Comparison of ENCODE assay signal across 9 cellular contexts in the genomic region with DNA sequence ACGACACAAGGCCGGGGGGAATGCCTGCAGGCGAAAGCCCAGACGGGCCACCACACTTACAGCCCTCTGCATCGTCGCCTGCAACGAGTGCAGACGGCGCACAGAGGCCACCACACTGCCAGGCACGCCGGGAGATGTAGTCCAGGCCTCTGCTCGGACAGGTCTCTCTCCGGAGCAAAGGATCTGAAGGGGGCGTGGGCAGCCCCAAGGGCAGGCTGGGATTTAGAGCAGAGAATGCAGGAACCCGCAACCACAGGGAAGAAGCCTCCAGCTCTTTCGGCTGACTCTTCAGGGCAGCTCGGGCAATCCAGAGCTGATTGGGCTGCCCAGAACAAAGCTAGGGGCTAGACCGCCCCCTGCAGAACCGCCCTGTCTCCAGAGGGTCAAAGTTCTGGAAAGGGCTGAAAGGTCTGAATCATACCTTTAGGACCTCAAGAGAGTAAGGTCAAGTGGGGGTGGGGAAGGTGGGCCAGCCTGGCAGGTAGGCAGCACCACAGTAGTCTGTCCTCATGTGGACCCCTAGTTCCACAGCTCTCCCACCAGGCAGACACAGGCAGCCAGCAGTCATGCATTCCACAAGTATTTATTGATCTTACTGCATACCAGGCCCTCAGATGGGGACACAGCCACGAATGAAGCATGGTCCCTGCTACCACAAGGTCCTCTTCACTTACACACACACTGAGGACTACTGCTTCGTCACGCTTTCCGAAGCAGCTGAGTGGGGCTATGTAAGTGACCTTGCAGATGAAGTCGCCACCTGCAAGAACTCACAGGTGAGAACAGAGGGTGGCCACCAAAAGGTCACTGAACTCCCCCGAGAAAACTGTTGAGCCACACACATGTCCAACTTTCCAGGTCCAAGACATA. TPM values are rescaled to one million over a fixed set of nuclear protein-coding genes. Genes with fewer than 3 reads are reported as not detected.
A peak's percentile ranks its signal among the peaks of the same experiment; 100 is the strongest.
DNase-seq lines count a peak whose midpoint lies in the region; ATAC-seq, FAIRE-seq and TF ChIP-seq lines count a peak whose summit lies in the region.
"Had no signal": no experiment of that assay in that cellular context is flagged by ENCODE, and none has a peak within 500 bp of the region (broad histone marks: within the 10 kb centered on the region; RNA-seq: fewer than 3 reads in every experiment).

Gene AMT, minus strand, starts transcription at position 95 of the 870 bp plus-strand sequence. Its CDS starts 23 bp downstream, at position 72.

- peak within 1 kb of the TSS; percentile 72 for H3K4me2 ChIP-seq in keratinocyte (ENCODE audit: control insufficient read depth, extremely low read depth, insufficient read depth, low read depth, low read length)

- dilution Hi-C loops in keratinocyte (cut with MboI; ENCODE audit: extremely low pct_ligation_motif_present, low sequenced_read_pairs): no loop called here

- peak within 1 kb of the TSS; percentile 73 for H3K27ac ChIP-seq in keratinocyte (ENCODE audit: control insufficient read depth, insufficient read depth, low read length)
- peak within 1 kb of the TSS; percentile 14 to 30 for H3K27ac ChIP-seq in small intestine (ENCODE audit: low read depth in 1 of 2, low read length in 1 of 2)

- 26 to 44% (median 42%) methylated on average over 25 of the region's 25 CpGs for WGBS in small intestine, 3 donors

- DNase-seq in HuH-7 (ENCODE audit: low spot score) (peak; percentile 91), cerebellum (ENCODE audit: low spot score) (peak; percentile 81), keratinocyte (ENCODE audit: low read depth, low spot score) (no peak), small intestine (peak; percentile 72), occipital lobe (lab: John Stamatoyannopoulos, UW) (no peak), SKM-1 treated with dmso at 0.1 percent for 144 hours (lab: John Stamatoyannopoulos, UW; ENCODE audit: unreplicated experiment) (no peak)
- DNase-seq: activated CD8-positive, alpha-beta memory T cell treated with anti-CD3 and anti-CD28 coated beads, Interleukin-2, amount 50 U/mL, for 4 hours had no signal

- no peaks in the 10 kb centered on the region for H3K79me2 ChIP-seq in keratinocyte (ENCODE audit: control insufficient read depth, insufficient read depth, low read length)

- FAIRE-seq in keratinocyte (lab: Jason Lieb, UNC) (no peak), small intestine (lab: Jason Lieb, UNC) (no peak)

- H3K36me3 ChIP-seq in keratinocyte (ENCODE audit: control insufficient read depth in 2 of 2, extremely low read depth in 1 of 2, insufficient read depth in 2 of 2, low read length in 2 of 2): peaks cover 6 to 13% of the 10 kb centered on the region in 2 experiments
- H3K36me3 ChIP-seq in small intestine (ENCODE audit: control insufficient read depth in 2 of 2, insufficient read depth in 2 of 2, low read length in 2 of 2): peaks cover 0 to 2% of the 10 kb centered on the region in 2 donors

- H3K27me3 ChIP-seq in keratinocyte (ENCODE audit: control insufficient read depth, extremely low read depth, insufficient read depth, low read length) (no peaks in the 10 kb centered on the region), small intestine (ENCODE audit: control insufficient read depth in 2 of 2, insufficient read depth in 2 of 2, low read length in 2 of 2) (no peaks in the 10 kb centered on the region)

- no peak for TF ChIP-seq CTCF in keratinocyte (optimal IDR thresholded peaks at IDR 0.05 in 1 of 3, IDR thresholded peaks at IDR 0.05 in 1 of 3, conservative IDR thresholded peaks at IDR 0.05 in 1 of 3; ENCODE audit: extremely low read depth in 1 of 3, insufficient read depth in 2 of 3, low read length in 3 of 3)

- H3K4me3 ChIP-seq in keratinocyte (ENCODE audit: control insufficient read depth in 2 of 3, extremely low read depth in 1 of 3, insufficient read depth in 2 of 3, low read depth in 1 of 3, low read length in 3 of 3) (no peak within 1 kb of the TSS), small intestine (ENCODE audit: low read depth in 1 of 2, low read length in 2 of 2) (peak within 1 kb of the TSS in 1 of 2 donors; percentile 60)

- no peak for ATAC-seq in GM18519 (IDR thresholded peaks at IDR 0.05; ENCODE audit: low FRiP score, unreplicated experiment)
- ATAC-seq in GM18873 (IDR thresholded peaks at IDR 0.05; ENCODE audit: low FRiP score, unreplicated experiment): no peak

- H3K4me1 ChIP-seq in keratinocyte (ENCODE audit: control insufficient read depth, extremely low read depth, insufficient read depth, low read length) (peaks cover 23% of the 10 kb centered on the region), small intestine (ENCODE audit: control insufficient read depth in 2 of 2, insufficient read depth in 1 of 2, low read depth in 1 of 2, low read length in 1 of 2) (peaks cover 0 to 5% of the 10 kb centered on the region in 2 donors)

- H2AFZ ChIP-seq in keratinocyte (ENCODE audit: control insufficient read depth, low read length): no peak within 1 kb of the TSS

- H3K9me3 ChIP-seq in keratinocyte (ENCODE audit: control insufficient read depth, low read depth, low read length) (no peaks in the 10 kb centered on the region), small intestine (ENCODE audit: control insufficient read depth, low read depth) (no peaks in the 10 kb centered on the region)

- H3K9me1 ChIP-seq in keratinocyte (ENCODE audit: control insufficient read depth, extremely low read depth, insufficient read depth, low read length): peaks cover 5% of the 10 kb centered on the region

- H4K20me1 ChIP-seq in keratinocyte (ENCODE audit: control insufficient read depth, extremely low read depth, insufficient read depth, low read length): no peaks in the 10 kb centered on the region

- H3K9ac ChIP-seq in keratinocyte (ENCODE audit: control insufficient read depth, extremely low read depth, insufficient read depth, low read length): no peak within 1 kb of the TSS

RNA-seq across cellular contexts. Expression of gene AMT, which starts in this region (rescaled TPM):
- 3.9 TPM for total RNA-seq in cerebellum
- 2.8 to 9.0 TPM (median 7.1 TPM) in 3 replicates for polyA plus RNA-seq in keratinocyte
- 0.94 TPM for polyA plus RNA-seq in keratinocyte (2011; ENCODE audit: low read depth)
- polyA plus RNA-seq in keratinocyte (2011; cell fraction: cytosol; rRNA removed): 0.34 and 0.55 TPM in 2 replicates
- 35.1 and 49.7 TPM in 2 replicates for polyA plus RNA-seq in keratinocyte (2011; cell fraction: nucleus; rRNA removed)
- polyA plus RNA-seq in keratinocyte (2012; ENCODE audit: low replicate concordance): 1.7 and 3.7 TPM in 2 replicates
- 1.2 to 2.3 TPM (median 2.2 TPM) in 3 replicates for polyA minus RNA-seq in keratinocyte
- polyA minus RNA-seq in keratinocyte (2011; cell fraction: cytosol; rRNA and poly(A)+ RNA removed): not detected
- 3.0 and 3.2 TPM in 2 replicates for polyA minus RNA-seq in keratinocyte (2011; cell fraction: nucleus; rRNA and poly(A)+ RNA removed)
- polyA plus RNA-seq in small intestine: 10 to 100 TPM; 15.4 to 34.9 (median 20.0) TPM
- 0.62 TPM for total RNA-seq in occipital lobe

Comparison
In these comparisons a context has a peak if more than half of its experiments do, and no peak if none do; other contexts are left out.
1. DNase-seq: peak in HuH-7 (single experiment), cerebellum (single experiment) and small intestine (single experiment); none in keratinocyte (single experiment), occipital lobe (single experiment) and SKM-1 treated with dmso at 0.1 percent for 144 hours (single experiment).